Comparison of ENCODE assay signal across 8 cellular contexts in genomic region chr9:119556129-119556875, GRCh38.
DNase-seq lines count a peak whose midpoint lies in the region; ATAC-seq and TF ChIP-seq lines count a peak whose summit lies in the region.

No MANE protein-coding gene starts in this region.

- H3K4me3 Mint-ChIP-seq in naive B cell, result peak overlapping the region in 1 of 8 donors; percentile 49

- H3K27ac ChIP-seq in subcutaneous abdominal adipose tissue (ENCODE audit: low read depth, low read length), result no peak overlapping the region

- peaks cover 0 to 5% (median 0%) of the 10 kb centered on the region in 7 donors for H3K9me3 Mint-ChIP-seq in naive B cell

- no peaks in the 10 kb centered on the region for H3K9me3 ChIP-seq in subcutaneous abdominal adipose tissue (ENCODE audit: control insufficient read depth in 5 of 5, low read length in 5 of 5)

- peak overlapping the region in 1 of 5 donors; percentile 21 for H3K9ac ChIP-seq in subcutaneous abdominal adipose tissue (ENCODE audit: low read length in 5 of 5)

- no peaks in the 10 kb centered on the region for H3K36me3 Mint-ChIP-seq in naive B cell

- H3K27ac Mint-ChIP-seq in naive B cell, result no peak overlapping the region

- DNase-seq in Caki2 (ENCODE audit: low read depth) (peak; percentile 47), NCI-H524 (lab: John Stamatoyannopoulos, UW) (peak; percentile 67 to 84), activated T-cell treated with anti-CD3 and anti-CD28 coated beads for 24 hours (ENCODE audit: low read depth) (peak; percentile 37), fibroblast of pulmonary artery (ENCODE audit: low read depth) (peak; percentile 57), naive B cell (peak; percentile 3)

- H3K4me1 Mint-ChIP-seq in naive B cell, result peaks cover 0 to 10% (median 7%) of the 10 kb centered on the region in 3 donors

- H3K4me3 ChIP-seq in fibroblast of pulmonary artery (replicated peaks; ENCODE audit: low read depth, low read length), result peak overlapping the region; percentile 50
- peak overlapping the region; percentile 54 to 61 (median 59) for H3K4me3 ChIP-seq in subcutaneous abdominal adipose tissue (ENCODE audit: low read depth in 1 of 5, low read length in 5 of 5)

- no peaks in the 10 kb centered on the region for H3K36me3 ChIP-seq in subcutaneous abdominal adipose tissue (ENCODE audit: control insufficient read depth in 5 of 5, insufficient read depth in 5 of 5, low read length in 5 of 5)

- ATAC-seq in GM19438 (IDR thresholded peaks at IDR 0.05; ENCODE audit: low read depth, unreplicated experiment) (peak; percentile 96), HG03469 (IDR thresholded peaks at IDR 0.05; ENCODE audit: unreplicated experiment) (peak; percentile 96), naive B cell (ENCODE audit: low read depth in 2 of 2) (peak in 1 of 2 donors; percentile 27)

- peak; percentile 92 for TF ChIP-seq CTCF in fibroblast of pulmonary artery (IDR thresholded peaks at IDR 0.05; ENCODE audit: low read length, missing control alignments)

- H3K27me3 Mint-ChIP-seq in naive B cell, result peaks cover 35 to 48% (median 38%) of the 10 kb centered on the region in 3 donors

- peaks cover 0 to 17% (median 7%) of the 10 kb centered on the region in 5 donors for H3K4me1 ChIP-seq in subcutaneous abdominal adipose tissue (ENCODE audit: control insufficient read depth in 5 of 5, insufficient read depth in 5 of 5, low read length in 5 of 5)

- H3K27me3 ChIP-seq in subcutaneous abdominal adipose tissue (ENCODE audit: control insufficient read depth in 5 of 5, insufficient read depth in 4 of 5, low read length in 5 of 5), result peaks cover 0 to 6% (median 3%) of the 10 kb centered on the region in 5 donors

- in situ Hi-C loops in Caki2 (cut with HindIII; ENCODE audit: low pct_unique_long_range_greater_than_20kb, low sequenced_read_pairs), result no loop called here

Comparison
In these comparisons a context has a peak if more than half of its experiments do, and no peak if none do; other contexts are left out.
1. DNase-seq: peak in every context shown above with its lines; median percentile 76 in NCI-H524; 57 in fibroblast of pulmonary artery; 47 in Caki2; 37 in activated T-cell treated with anti-CD3 and anti-CD28 coated beads for 24 hours; 3 in naive B cell.